In genomic region chr5:75189353-75189752, GRCh38 we compare ENCODE assay signal across 1 cellular context.
TF ChIP-seq lines count a peak whose summit lies in the region.

No MANE protein-coding gene starts in this region.

TF ChIP-seq in HepG2, 621 proteins besides CTCF, POLR2A, EP300 and RAD21 (continued from another document):
- TF ChIP-seq ZBTB40 (IDR thresholded peaks at IDR 0.05) (no peak), ZBTB40 (CRISPR knock-in tag; IDR thresholded peaks at IDR 0.05) (no peak)
TF ChIP-seq in HepG2: peak in this region for 4.
